In genomic region chr2:236265675-236266074, GRCh38 we compare ENCODE assay signal across 34 cellular contexts. TPM values are rescaled to one million over a fixed set of nuclear protein-coding genes. Genes with fewer than 3 reads are reported as not detected.
"Had no signal": no experiment of that assay in that cellular context is flagged by ENCODE, and none has a peak within 500 bp of the region (broad histone marks: within the 10 kb centered on the region; RNA-seq: fewer than 3 reads in every experiment).

No MANE protein-coding gene starts in this region.

- H3K36me3 Mint-ChIP-seq: activated naive CD8-positive, alpha-beta T cell treated with anti-CD3 and anti-CD28 coated beads for 36 hours had no signal

- H3K9me3 ChIP-seq: adrenal gland had no signal

- H3K4me1 ChIP-seq: adrenal gland, body of pancreas, esophagus squamous epithelium had no signal

- H3K27me3 ChIP-seq: body of pancreas had no signal

- H3K36me3 ChIP-seq: adrenal gland, esophagus squamous epithelium had no signal

- H3K27ac Mint-ChIP-seq: activated CD8-positive, alpha-beta T cell treated with anti-CD3 and anti-CD28 coated beads for 36 hours; activated naive CD8-positive, alpha-beta T cell treated with anti-CD3 and anti-CD28 coated beads for 36 hours; activated naive CD8-positive, alpha-beta T cell treated with anti-CD3 and anti-CD28 coated beads, Interleukin-2, amount 50 U/mL, for 24 hours; activated T-helper 17 cell treated with anti-CD3 and anti-CD28 coated beads, Interleukin-2, amount 50 U/mL, for 72 hours; effector memory CD8-positive, alpha-beta T cell; WTC11 had no signal

- H3K27ac ChIP-seq: adrenal gland, body of pancreas, epithelial cell of prostate, esophagus squamous epithelium, VCaP had no signal

- H3K4me3 ChIP-seq: adrenal gland, body of pancreas, esophagus squamous epithelium had no signal

- ATAC-seq: activated CD4-positive, CD25-positive, alpha-beta regulatory T cell treated with anti-CD3 and anti-CD28 coated beads, Interleukin-2, amount 50 U/mL, for 24 hours; activated CD8-positive, alpha-beta T cell treated with anti-CD3 and anti-CD28 coated beads for 36 hours; activated naive CD8-positive, alpha-beta T cell treated with anti-CD3 and anti-CD28 coated beads, Interleukin-2, amount 50 U/mL, for 24 hours; activated T-cell treated with anti-CD3 and anti-CD28 coated beads, Interleukin-2, amount 50 U/mL, for 4 hours; activated T-helper 17 cell treated with anti-CD3 and anti-CD28 coated beads, Interleukin-2, amount 50 U/mL, for 72 hours; body of pancreas; effector memory CD8-positive, alpha-beta T cell; WTC11 had no signal

- DNase-seq: activated CD4-positive, alpha-beta T cell treated with anti-CD3 and anti-CD28 coated beads for 48 hours; activated CD4-positive, alpha-beta T cell treated with anti-CD3 and anti-CD28 coated beads, Interleukin-2, amount 50 U/mL, for 1 hour; activated CD4-positive, alpha-beta T cell treated with anti-CD3 and anti-CD28 coated beads, Interleukin-2, amount 50 U/mL, for 48 hours; activated CD8-positive, alpha-beta memory T cell treated with anti-CD3 and anti-CD28 coated beads for 24 hours; activated CD8-positive, alpha-beta T cell treated with anti-CD3 and anti-CD28 coated beads for 36 hours; activated effector memory CD4-positive, alpha-beta T cell treated with Interleukin-2 at 50 U/mL for 16 hours; activated gamma-delta T cell treated with Interleukin-2 at 50 U/mL for 16 hours; activated naive CD4-positive, alpha-beta T cell treated with anti-CD3 and anti-CD28 coated beads, Interleukin-2, amount 50 U/mL, for 16 hours; activated naive CD4-positive, alpha-beta T cell treated with Interleukin-2 at 50 U/mL for 16 hours; activated naive CD8-positive, alpha-beta T cell treated with anti-CD3 and anti-CD28 coated beads for 36 hours; activated naive CD8-positive, alpha-beta T cell treated with anti-CD3 and anti-CD28 coated beads, Interleukin-2, amount 50 U/mL, for 24 hours; activated T-cell treated with anti-CD3 and anti-CD28 coated beads, Interleukin-2, amount 50 U/mL, for 4 hours; adrenal gland; amygdala; aorta; body of pancreas; caudate nucleus; cortex of kidney; dermis blood vessel endothelial cell; effector CD4-positive, alpha-beta T cell; effector memory CD8-positive, alpha-beta T cell; esophagus squamous epithelium; glutamatergic neuron; T-helper 2 cell had no signal

RNA-seq across cellular contexts. Expression of gene ASB18, which starts 1.5 kb away (rescaled TPM):
- total RNA-seq: activated CD8-positive, alpha-beta T cell treated with anti-CD3 and anti-CD28 coated beads for 36 hours; activated naive CD8-positive, alpha-beta T cell treated with anti-CD3 and anti-CD28 coated beads for 36 hours; activated T-cell treated with anti-CD3 and anti-CD28 coated beads, Interleukin-2, amount 50 U/mL, for 4 hours; activated T-helper 17 cell treated with anti-CD3 and anti-CD28 coated beads, Interleukin-2, amount 50 U/mL, for 72 hours; adrenal gland; aorta; body of pancreas; chondrocyte; dermis blood vessel endothelial cell; esophagus squamous epithelium; fibroblast of lung; fibroblast of villous mesenchyme; T-helper 1 cell treated with Interleukin-12 subunit alpha and Interleukin-12 subunit beta and Interleukin-4 antibody, amounts not matched to agents 30 ng/mL and 1 ng/mL, for 36 hours; WTC11 had no signal
- polyA plus RNA-seq: adrenal gland, aorta, esophagus, fibroblast of lung had no signal
